Comparison of ENCODE assay signal across 8 cellular contexts in the genomic region with DNA sequence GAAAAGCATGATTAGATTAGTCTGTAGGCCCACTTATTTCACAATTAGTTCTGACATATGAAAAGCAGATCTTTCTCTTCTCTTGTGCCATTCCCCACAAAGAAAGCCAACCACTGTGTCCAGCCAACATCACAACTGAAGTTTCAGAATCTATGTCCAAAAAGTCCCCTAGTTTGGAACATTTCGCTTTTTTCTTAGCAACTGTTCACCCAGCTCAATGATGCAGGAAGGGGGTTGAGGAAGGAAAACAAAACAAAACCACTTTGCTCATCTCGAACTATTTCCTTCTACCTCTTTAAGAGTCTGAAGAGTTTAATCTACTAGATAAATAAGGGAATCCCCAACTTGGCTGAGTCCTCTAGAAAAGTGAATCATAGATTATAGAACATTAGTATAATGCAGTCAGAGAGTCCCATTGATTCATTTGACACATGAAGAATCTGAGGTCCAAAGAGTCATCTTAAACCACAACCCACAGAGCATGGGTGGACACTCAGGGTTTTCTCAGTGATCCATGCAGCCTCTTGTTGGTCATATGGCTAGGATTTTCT.
A peak's percentile ranks its signal among the peaks of the same experiment; 100 is the strongest.
DNase-seq lines count a peak whose midpoint lies in the region; ATAC-seq, FAIRE-seq and TF ChIP-seq lines count a peak whose summit lies in the region.

No MANE protein-coding gene starts in this region.

- H3K27me3 ChIP-seq in GM12878 (replicated peaks in 1 of 2; ENCODE audit: control insufficient read depth in 2 of 2, insufficient read depth in 2 of 2, low read length in 1 of 2) (no peaks in the 10 kb centered on the region), muscle layer of duodenum (ENCODE audit: low read depth, low read length) (no peaks in the 10 kb centered on the region), tibial artery (no peaks in the 10 kb centered on the region), ovary (no peaks in the 10 kb centered on the region)

- TF ChIP-seq POLR2A in GM12878 (IDR thresholded peaks at IDR 0.05; ENCODE audit: low read depth, low read length): no peak
- TF ChIP-seq POLR2A in ovary (IDR thresholded peaks at IDR 0.05): no peak

- peak overlapping the region; percentile 73 for H3K4me2 ChIP-seq in GM12878 (ENCODE audit: control insufficient read depth, insufficient read depth)

- POLR2A ChIA-PET in GM12878 (lab: Charles Lee): interaction anchor here (0.6 to 3.7 kb wide), 7 partner anchors 10 to 92 kb away, joined by 4 to 19 read pairs (median 7); no protein-coding TSS in a partner anchor

- no peaks in the 10 kb centered on the region for H3K27me3 Mint-ChIP-seq in IgD-negative memory B cell

- WGBS in GM12878 (ENCODE audit: insufficient coverage, insufficient replicate concordance, low lambda C conversion rate, missing lambda C conversion rate): 0% methylated on average over 2 of the region's 2 CpGs
- 37 to 47% (median 42%) methylated on average over 2 of the region's 2 CpGs for WGBS in ovary, 3 donors

- H3K4me1 Mint-ChIP-seq in IgD-negative memory B cell: peaks cover 58 to 81% (median 71%) of the 10 kb centered on the region in 3 donors

- peak; percentile 75 to 85; a peak in 3 of 4 replicates for TF ChIP-seq EP300 in GM12878 (IDR thresholded peaks at IDR 0.05; ENCODE audit: borderline replicate concordance in 1 of 2, control insufficient read depth in 1 of 2, low read depth in 2 of 2, low read length in 2 of 2)
- TF ChIP-seq EP300 in ovary (IDR thresholded peaks at IDR 0.05): no peak

- FAIRE-seq in GM12878 (lab: Jason Lieb, UNC): peak; percentile 56

- H2AFZ ChIP-seq in GM12878 (ENCODE audit: control insufficient read depth, low read depth, low read length): no peak overlapping the region

- CTCF ChIA-PET in GM12878 (lab: Yijun Ruan, JAX): interaction anchor here (0.8 to 24.3 kb wide), 19 partner anchors 13 to 127 kb away, joined by 3 to 396 read pairs (median 12); no protein-coding TSS in a partner anchor

- H3K9me3 Mint-ChIP-seq in IgD-negative memory B cell: no peaks in the 10 kb centered on the region

- H3K4me1 ChIP-seq in GM12878 (ENCODE audit: control insufficient read depth, insufficient read depth, low read length) (peaks cover 65% of the 10 kb centered on the region), muscle layer of duodenum (ENCODE audit: control insufficient read depth in 1 of 2, insufficient read depth in 2 of 2, low read length in 2 of 2) (peaks cover 5 to 12% of the 10 kb centered on the region in 2 donors), tibial artery (peaks cover 0 to 27% (median 12%) of the 10 kb centered on the region in 4 donors), ovary (ENCODE audit: insufficient read depth) (no peaks in the 10 kb centered on the region)

- in situ Hi-C loops in GM12878 (cut with MboI): loop anchor here (25.0 kb wide), 2 partner anchors 563 to 788 kb away; partner anchors contain the start of gene IL23R

- SMC1A ChIA-PET in GM12878 (lab: Charles Lee; ENCODE audit: uncharacterized antibody, unreplicated experiment): interaction anchor here (0.6 to 23.1 kb wide), 20 partner anchors 7 to 127 kb away, joined by 3 to 463 read pairs (median 14); no protein-coding TSS in a partner anchor

- H3K4me3 Mint-ChIP-seq in IgD-negative memory B cell: peak overlapping the region; percentile 62 to 80 (median 72)

- intact Hi-C loops in GM12878 (cut with micrococcal nuclease; ENCODE audit: unreplicated experiment) (loop anchor here (1.0 to 10.0 kb wide), 10 partner anchors 22 to 560 kb away; no protein-coding TSS in a partner anchor), tibial artery (cut with DNase I; ENCODE audit: low total_unique reads) (no loop called here), ovary (cut with DNase I) (no loop called here)

- H3K9ac ChIP-seq in GM12878 (ENCODE audit: control insufficient read depth, insufficient read depth, low read length): peak overlapping the region; percentile 24; the same call in 1 of the 2 replicates

- BruUV-seq in GM12878 (replicated peaks; lab: Mats Ljungman, UMichigan): no TSS peak

- TF ChIP-seq CTCF in GM12865 (IDR thresholded peaks at IDR 0.05; ENCODE audit: insufficient read depth, low read depth, low read length, missing control alignments): no peak
- TF ChIP-seq CTCF in GM12878 (IDR thresholded peaks at IDR 0.05 in 2 of 3, conservative IDR thresholded peaks at IDR 0.05 in 1 of 3; ENCODE audit: control insufficient read depth in 2 of 3, extremely low read depth in 1 of 3, insufficient read depth in 1 of 3, low read depth in 3 of 3, low read length in 3 of 3): no peak
- TF ChIP-seq CTCF in tibial artery (IDR thresholded peaks at IDR 0.05): no peak
- no peak for TF ChIP-seq CTCF in ovary (IDR thresholded peaks at IDR 0.05)

- H4K20me1 ChIP-seq in GM12878 (ENCODE audit: control insufficient read depth, insufficient read depth): no peaks in the 10 kb centered on the region

- H3K27ac ChIP-seq in GM12878 (ENCODE audit: control insufficient read depth, insufficient read depth) (peak overlapping the region; percentile 92), muscle layer of duodenum (ENCODE audit: low read length) (peak overlapping the region; percentile 54), tibial artery (no peak overlapping the region), ovary (no peak overlapping the region)

- RAD21 ChIA-PET in GM12878 (lab: Charles Lee; ENCODE audit: unreplicated experiment): interaction anchor here (0.7 to 7.5 kb wide), 24 partner anchors 8 to 132 kb away, joined by 3 to 163 read pairs (median 6); no protein-coding TSS in a partner anchor

- no peaks in the 10 kb centered on the region; the same call in 2 of the 3 replicates for H3K9me3 ChIP-seq in GM12878 (replicated peaks; ENCODE audit: control insufficient read depth, insufficient read depth, low read length)
- no peaks in the 10 kb centered on the region for H3K9me3 ChIP-seq in muscle layer of duodenum (ENCODE audit: control insufficient read depth in 1 of 2, low read length in 2 of 2)
- H3K9me3 ChIP-seq in tibial artery: no peaks in the 10 kb centered on the region
- H3K9me3 ChIP-seq in ovary: no peaks in the 10 kb centered on the region

- H3K36me3 ChIP-seq in GM12878 (ENCODE audit: control insufficient read depth in 2 of 2, insufficient read depth in 2 of 2, low read length in 1 of 2): peaks cover 5% of the 10 kb centered on the region in 2 experiments; a peak in 3 of 4 replicates
- H3K36me3 ChIP-seq in muscle layer of duodenum (ENCODE audit: control insufficient read depth in 1 of 2, insufficient read depth in 2 of 2, low read length in 2 of 2): peaks cover 17 to 25% of the 10 kb centered on the region in 2 donors
- H3K36me3 ChIP-seq in tibial artery: peaks cover 1 to 27% (median 5%) of the 10 kb centered on the region in 3 donors
- no peaks in the 10 kb centered on the region for H3K36me3 ChIP-seq in ovary

- H3K27ac Mint-ChIP-seq in IgD-negative memory B cell: peak overlapping the region; percentile 84 to 96 (median 95)

- no peaks in the 10 kb centered on the region for H3K79me2 ChIP-seq in GM12878 (ENCODE audit: control insufficient read depth, insufficient read depth, low read length)

- DNase-seq in GM12865 (ENCODE audit: low read depth) (peak; percentile 91), GM12878 (ENCODE audit: low read depth, low spot score) (peak; percentile 96), mesenteric fat pad (ENCODE audit: low spot score) (no peak), tibial artery (no peak), ovary (no peak)

- no peak overlapping the region for H3K4me3 ChIP-seq in GM12865 (ENCODE audit: low read depth, low read length)
- H3K4me3 ChIP-seq in GM12878: no peak overlapping the region
- H3K4me3 ChIP-seq in muscle layer of duodenum (ENCODE audit: low read depth in 1 of 2, low read length in 2 of 2): no peak overlapping the region
- H3K4me3 ChIP-seq in tibial artery: no peak overlapping the region
- no peak overlapping the region for H3K4me3 ChIP-seq in ovary

- TF ChIP-seq RAD21 in GM12878 (IDR thresholded peaks at IDR 0.05; ENCODE audit: insufficient read depth, low read depth, low read length): peak; percentile 16

- ATAC-seq in GM21619 (IDR thresholded peaks at IDR 0.05; ENCODE audit: unreplicated experiment) (peak; percentile 43), GM12878 (peak; percentile 66)

- peaks cover 9% of the 10 kb centered on the region for H3K36me3 Mint-ChIP-seq in IgD-negative memory B cell

TF ChIP-seq in GM12878, 131 proteins besides CTCF, POLR2A, EP300 and RAD21 (continues in another document):
- TF ChIP-seq ZNF592 (IDR thresholded peaks at IDR 0.05) (no peak), TCF7 (IDR thresholded peaks at IDR 0.05; ENCODE audit: borderline replicate concordance) (peak; percentile 74), NFYA (IDR thresholded peaks at IDR 0.05; ENCODE audit: borderline replicate concordance, low read depth, low read length) (no peak)

Comparison
In these comparisons a context has a peak if more than half of its experiments do, and no peak if none do; other contexts are left out.
1. DNase-seq: peak in GM12865 (single experiment) and GM12878 (single experiment); none in mesenteric fat pad (single experiment), tibial artery (0 of 2) and ovary (0 of 5).
2. H3K27ac ChIP-seq: peak in GM12878 (single experiment) and muscle layer of duodenum (single experiment); none in tibial artery (0 of 2) and ovary (0 of 2).